ENCODE assay signal across 8 cellular contexts in genomic region chr9:61330342-61331092, GRCh38.
DNase-seq lines count a peak whose midpoint lies in the region; ATAC-seq, FAIRE-seq and TF ChIP-seq lines count a peak whose summit lies in the region.
"Not testable (repeated sequence)": the region's sequence is repeated elsewhere in the genome, so short reads cannot be mapped to it uniquely, and the experiment has no call there.

No MANE protein-coding gene starts in this region.

- POLR2A ChIA-PET in PC-9 (lab: Charles Lee; ENCODE audit: unreplicated experiment); HepG2 (lab: Yijun Ruan, JAX): not testable (repeated sequence)

- H3K9me3 Mint-ChIP-seq in activated naive CD8-positive, alpha-beta T cell treated with anti-CD3 and anti-CD28 coated beads, Interleukin-2, amount 50 U/mL, for 24 hours, result not testable (repeated sequence)

- H3K27me3 Mint-ChIP-seq in activated naive CD8-positive, alpha-beta T cell treated with anti-CD3 and anti-CD28 coated beads, Interleukin-2, amount 50 U/mL, for 24 hours, result not testable (repeated sequence)

- BruUV-seq in PC-9 (replicated peaks; lab: Mats Ljungman, UMichigan); HepG2 (replicated peaks; lab: Mats Ljungman, UMichigan): not testable (repeated sequence)

- ATAC-seq in activated naive CD8-positive, alpha-beta T cell treated with anti-CD3 and anti-CD28 coated beads, Interleukin-2, amount 50 U/mL, for 24 hours; stimulated activated naive CD8-positive, alpha-beta T cell treated with anti-CD3 and anti-CD28 coated beads, Interleukin-15, Interleukin-2, amounts not matched to agents 100 U/mL and 50 U/mL, for 24 hours: not testable (repeated sequence)
- peak; percentile 35; the same call in 1 of the 3 replicates for ATAC-seq in HepG2

- not testable (repeated sequence) for H3K4me1 Mint-ChIP-seq in activated naive CD8-positive, alpha-beta T cell treated with anti-CD3 and anti-CD28 coated beads, Interleukin-2, amount 50 U/mL, for 24 hours

- TF ChIP-seq RAD21 in HepG2 (CRISPR knock-in tag; IDR thresholded peaks at IDR 0.05), result not testable (repeated sequence)

- H3K9me2 ChIP-seq in PC-9 (ENCODE audit: insufficient read depth), result not testable (repeated sequence)

- in situ Hi-C loops in HepG2 (cut with HindIII; ENCODE audit: extremely low pct_ligation_motif_present, low pct_unique_long_range_greater_than_20kb), result not testable (repeated sequence)

- H4K20me1 ChIP-seq in PC-9 (ENCODE audit: insufficient read depth); HepG2 (ENCODE audit: insufficient read depth, low read length): not testable (repeated sequence)

- peak overlapping the region; percentile 39; the same call in 1 of the 2 replicates for H3K4me3 ChIP-seq in PC-9
- H3K4me3 ChIP-seq in ectodermal cell (ENCODE audit: insufficient read depth, low read depth, low read length), result peak overlapping the region; percentile 29
- H3K4me3 ChIP-seq in HepG2 (replicated peaks in 1 of 3; ENCODE audit: insufficient read depth in 1 of 3, low read depth in 2 of 3, low read length in 3 of 3), result peak overlapping the region in 1 of 3 experiments; percentile 23; a peak in 1 of 6 replicates
- H3K4me3 ChIP-seq in neutrophil (ENCODE audit: low read depth in 1 of 2, low read length in 1 of 2), result peak overlapping the region; percentile 38 to 43

- H2AFZ ChIP-seq in PC-9; HepG2 (ENCODE audit: low read length): not testable (repeated sequence)

- not testable (repeated sequence) for TF ChIP-seq EP300 in HepG2 (IDR thresholded peaks at IDR 0.05; ENCODE audit: low read depth in 2 of 2, low read length in 2 of 2); HepG2 (CRISPR knock-in tag; IDR thresholded peaks at IDR 0.05; ENCODE audit: borderline replicate concordance)

- not testable (repeated sequence) for H3K79me2 ChIP-seq in PC-9 (ENCODE audit: low read depth); HepG2 (ENCODE audit: insufficient read depth, low read length)

- peak overlapping the region; percentile 50 for H3K27ac ChIP-seq in C4-2B
- not testable (repeated sequence) for H3K27ac ChIP-seq in PC-9; ectodermal cell (ENCODE audit: insufficient read depth, low read depth, low read length, poor library complexity, severe bottlenecking); HepG2 (ENCODE audit: extremely low read length, insufficient read depth, low read length)
- H3K27ac ChIP-seq in neutrophil, result peak overlapping the region; percentile 75

- not testable (repeated sequence) for H3K36me3 ChIP-seq in PC-9 (ENCODE audit: low read depth); ectodermal cell (ENCODE audit: control insufficient read depth, insufficient read depth, low read length); HepG2 (replicated peaks in 1 of 2; ENCODE audit: control insufficient read depth in 1 of 2, insufficient read depth in 2 of 2, low read length in 2 of 2); neutrophil

- WGBS in ectodermal cell, 2 experiments, result 1 to 2% methylated on average over 11 to 23 of the region's 75 CpGs
- under 1% methylated on average over 27 of the region's 75 CpGs for WGBS in HepG2 (ENCODE audit: low lambda C conversion rate)

- CTCF ChIA-PET in PC-9 (lab: Charles Lee); HepG2 (lab: Yijun Ruan, JAX; ENCODE audit: low intra/inter-chr PET ratio, low total read pairs): not testable (repeated sequence)

- FAIRE-seq in HepG2 (lab: Jason Lieb, UNC), result not testable (repeated sequence)

- H3K4me2 ChIP-seq in PC-9 (peak overlapping the region; percentile 46; the same call in 1 of the 2 replicates), HepG2 (ENCODE audit: low read depth, low read length) (0 out of 2 replicates have a peak overlapping the region, but pooled peaks have one; percentile 18)

- not testable (repeated sequence) for TF ChIP-seq POLR2A in HepG2 (IDR thresholded peaks at IDR 0.05; ENCODE audit: insufficient read depth in 1 of 2, low read depth in 2 of 2, low read length in 2 of 2)

- H3K9me3 ChIP-seq in PC-9 (ENCODE audit: insufficient read depth, low read depth); ectodermal cell (ENCODE audit: control insufficient read depth, low read length); HepG2 (ENCODE audit: low read length); neutrophil: not testable (repeated sequence)

- H3K27me3 ChIP-seq in PC-9 (ENCODE audit: insufficient read depth, low read depth); ectodermal cell (ENCODE audit: control insufficient read depth, insufficient read depth, low read length, poor library complexity, severe bottlenecking); HepG2 (ENCODE audit: control insufficient read depth in 1 of 2, insufficient read depth in 2 of 2, low read length in 2 of 2); neutrophil: not testable (repeated sequence)

- not testable (repeated sequence) for H3K4me3 Mint-ChIP-seq in activated naive CD8-positive, alpha-beta T cell treated with anti-CD3 and anti-CD28 coated beads, Interleukin-2, amount 50 U/mL, for 24 hours

- DNase-seq in PC-9 (peak in 1 of 2 experiments; percentile 55), cardiac septum (ENCODE audit: low spot score) (peak; percentile 75)
- DNase-seq in activated naive CD8-positive, alpha-beta T cell treated with anti-CD3 and anti-CD28 coated beads, Interleukin-2, amount 50 U/mL, for 24 hours, result peak; percentile 1
- not testable (repeated sequence) for DNase-seq in HepG2 (ENCODE audit: low spot score)
- DNase-seq in stimulated activated naive CD8-positive, alpha-beta T cell treated with anti-CD3 and anti-CD28 coated beads, Interleukin-15, Interleukin-2, amounts not matched to agents 100 U/mL and 50 U/mL, for 24 hours, result peak; percentile 3

- not testable (repeated sequence) for H3K9ac ChIP-seq in HepG2 (ENCODE audit: insufficient read depth, low read depth, low read length)

- not testable (repeated sequence) for H3F3A ChIP-seq in PC-9 (ENCODE audit: insufficient read depth, low read depth)

- not testable (repeated sequence) for H3K36me3 Mint-ChIP-seq in activated naive CD8-positive, alpha-beta T cell treated with anti-CD3 and anti-CD28 coated beads, Interleukin-2, amount 50 U/mL, for 24 hours (ENCODE audit: low read depth)

- intact Hi-C loops in PC-9 (cut with micrococcal nuclease; ENCODE audit: unreplicated experiment); cardiac septum (cut with DNase I); HepG2 (cut with micrococcal nuclease; ENCODE audit: unreplicated experiment): not testable (repeated sequence)

- not testable (repeated sequence) for TF ChIP-seq CTCF in C4-2B (conservative IDR thresholded peaks at IDR 0.05); PC-9 (conservative IDR thresholded peaks at IDR 0.05); HepG2 (CRISPR knock-in tag; IDR thresholded peaks at IDR 0.05)
- peak; percentile 14 for TF ChIP-seq CTCF in neutrophil (IDR thresholded peaks at IDR 0.05)

- not testable (repeated sequence) for H3K27ac Mint-ChIP-seq in activated naive CD8-positive, alpha-beta T cell treated with anti-CD3 and anti-CD28 coated beads, Interleukin-2, amount 50 U/mL, for 24 hours

- H3K4me1 ChIP-seq in PC-9 (replicated peaks; ENCODE audit: insufficient read depth); ectodermal cell (ENCODE audit: control insufficient read depth, insufficient read depth, low read length); HepG2 (ENCODE audit: insufficient read depth, low read length); neutrophil (ENCODE audit: control insufficient read depth in 1 of 2, insufficient read depth in 1 of 2, low read depth in 1 of 2, low read length in 1 of 2): not testable (repeated sequence)

TF ChIP-seq in HepG2, 621 proteins besides CTCF, POLR2A, EP300 and RAD21:
- 0 out of 2 replicates have a peak, but pooled peaks have one; percentile 29 for TF ChIP-seq ZNF777 (CRISPR knock-in tag; IDR thresholded peaks at IDR 0.05)
- TF ChIP-seq ZBTB14 (CRISPR knock-in tag; IDR thresholded peaks at IDR 0.05), result peak; percentile 50; the same call in 1 of the 2 replicates
- TF ChIP-seq GABPB1 (CRISPR knock-in tag; IDR thresholded peaks at IDR 0.05), result peak; percentile 31; the same call in 1 of the 2 replicates
- 0 out of 2 replicates have a peak, but pooled peaks have one; percentile 31 for TF ChIP-seq ZNF800 (CRISPR knock-in tag; IDR thresholded peaks at IDR 0.05)
